In genomic region chr5:68430282-68430681, GRCh38 we compare ENCODE assay signal across 21 cellular contexts.
A peak's percentile ranks its signal among the peaks of the same experiment; 100 is the strongest.
DNase-seq lines count a peak whose midpoint lies in the region; ATAC-seq, FAIRE-seq and TF ChIP-seq lines count a peak whose summit lies in the region.
"Had no signal": no experiment of that assay in that cellular context is flagged by ENCODE, and none has a peak within 500 bp of the region (broad histone marks: within the 10 kb centered on the region; RNA-seq: fewer than 3 reads in every experiment).

No MANE protein-coding gene starts in this region.

- H3K9me3 ChIP-seq in IMR-90 (ENCODE audit: control insufficient read depth, insufficient read depth, low read length) (no peaks in the 10 kb centered on the region), H1 (ENCODE audit: insufficient read depth in 2 of 2, low read depth in 1 of 2, low read length in 1 of 2) (no peaks in the 10 kb centered on the region), parathyroid adenoma (ENCODE audit: control insufficient read depth, low read length) (no peaks in the 10 kb centered on the region)
- H3K9me3 ChIP-seq: BE2C; BLaER1 treated with 17β-estradiol and CSF1 and Interleukin-3, amounts not matched to agents 10 nM and 100 nM had no signal

- POLR2A ChIA-PET in IMR-90 (lab: Charles Lee; ENCODE audit: unreplicated experiment): no interaction called here
- POLR2A ChIA-PET in H1 (lab: Charles Lee; ENCODE audit: partially characterized antibody): no interaction called here

- TF ChIP-seq RAD21 in IMR-90 (IDR thresholded peaks at IDR 0.05; ENCODE audit: low read length): no peak
- no peak for TF ChIP-seq RAD21 in H1 (IDR thresholded peaks at IDR 0.05 in 1 of 2, conservative IDR thresholded peaks at IDR 0.05 in 1 of 2; ENCODE audit: low read depth in 2 of 2, low read length in 2 of 2)

- BruUV-seq in IMR-90 (replicated peaks; lab: Mats Ljungman, UMichigan): no TSS peak

- no peak for ATAC-seq in IMR-90 (ENCODE audit: low read depth)
- ATAC-seq: GM12878, HCT116 had no signal

- H3K23ac ChIP-seq in IMR-90 (ENCODE audit: low read depth, low read length) (no peak overlapping the region), H1 (ENCODE audit: insufficient read length) (no peak overlapping the region)

- H3K4ac ChIP-seq in IMR-90 (ENCODE audit: low read depth, low read length) (no peak overlapping the region), H1 (replicated peaks; ENCODE audit: insufficient read length, low read depth, low read length) (no peak overlapping the region)

- H3K79me2 ChIP-seq in H1 (ENCODE audit: control insufficient read depth in 1 of 2, insufficient read depth in 2 of 2, low read length in 2 of 2): no peaks in the 10 kb centered on the region
- H3K79me2 ChIP-seq in parathyroid adenoma: no peaks in the 10 kb centered on the region

- DNase-seq in IMR-90 (no peak), H1 (ENCODE audit: low read depth in 1 of 2, low spot score in 2 of 2) (no peak), NCI-H345 (lab: John Stamatoyannopoulos, UW) (no peak), activated gamma-delta T cell (lab: John Stamatoyannopoulos, UW) (no peak), AG08395 (ENCODE audit: low spot score) (no peak)
- DNase-seq: AML-193; BE2C; CD4-positive, alpha-beta T cell; CD8-positive, alpha-beta memory T cell; DMS 273 treated with DMSO at 0.1 percent for 48 hours; DMS79; EL; GDM1; GM23248; H9 had no signal

- in situ Hi-C loops in IMR-90 (cut with MboI; ENCODE audit: low sequenced_read_pairs): no loop called here

- no peak overlapping the region for H3K4me3 ChIP-seq in IMR-90 (ENCODE audit: insufficient read depth, low read depth, low read length)
- no peak overlapping the region for H3K4me3 ChIP-seq in H1 (ENCODE audit: extremely low read depth in 1 of 4, insufficient read depth in 2 of 4, low read depth in 3 of 4, low read length in 4 of 4)
- no peak overlapping the region for H3K4me3 ChIP-seq in parathyroid adenoma (ENCODE audit: low read depth, low read length)
- H3K4me3 ChIP-seq: BLaER1 treated with 17β-estradiol and CSF1 and Interleukin-3, amounts not matched to agents 10 nM and 100 nM; GM12878; GM23248 had no signal

- no peaks in the 10 kb centered on the region for H3K79me1 ChIP-seq in IMR-90 (ENCODE audit: low read depth in 1 of 2, low read length in 2 of 2)
- no peaks in the 10 kb centered on the region for H3K79me1 ChIP-seq in H1 (ENCODE audit: low read depth, low read length)

- H4K5ac ChIP-seq in IMR-90 (ENCODE audit: low read depth, low read length) (no peak overlapping the region), H1 (ENCODE audit: insufficient read length, low read depth, low read length) (no peak overlapping the region)

- intact Hi-C loops in IMR-90 (cut with micrococcal nuclease): no loop called here

- H2BK20ac ChIP-seq in IMR-90 (ENCODE audit: low read depth, low read length) (no peak overlapping the region), H1 (ENCODE audit: low read length) (no peak overlapping the region)

- no CpG with 5 or more reads among the region's 1 CpG for WGBS in IMR-90 (ENCODE audit: extremely low coverage in 2 of 2, insufficient read length in 1 of 2), 2 experiments
- 90% methylated on average over 1 of the region's 1 CpG; no CpG with 5 or more reads in 1 of the 2 experiments for WGBS in H1 (ENCODE audit: extremely low coverage in 1 of 2, insufficient coverage in 1 of 2, insufficient read length in 1 of 2, insufficient replicate concordance in 2 of 2, low coverage in 1 of 2, low lambda C conversion rate in 2 of 2, missing lambda C conversion rate in 1 of 2), 2 experiments

- H4K20me1 ChIP-seq in IMR-90 (ENCODE audit: insufficient read depth, low read length) (no peaks in the 10 kb centered on the region), H1 (replicated peaks in 1 of 2; ENCODE audit: control insufficient read depth in 1 of 2, insufficient read depth in 2 of 2, low read length in 2 of 2) (no peaks in the 10 kb centered on the region)
- H4K20me1 ChIP-seq: BLaER1 treated with 17β-estradiol and CSF1 and Interleukin-3, amounts not matched to agents 10 nM and 100 nM had no signal

- no peak for TF ChIP-seq EP300 in H1 (IDR thresholded peaks at IDR 0.05; ENCODE audit: borderline replicate concordance in 1 of 2, low read depth in 2 of 2, low read length in 2 of 2)

- H2BK5ac ChIP-seq in IMR-90 (ENCODE audit: low read depth, low read length, poor library complexity, severe bottlenecking) (no peak overlapping the region), H1 (ENCODE audit: low read depth, low read length) (no peak overlapping the region)

- no peak overlapping the region for H2AK9ac ChIP-seq in IMR-90 (replicated peaks; ENCODE audit: low read depth, low read length, poor library complexity)

- H3K56ac ChIP-seq in IMR-90 (ENCODE audit: extremely low read depth, insufficient read depth, low read length) (no peak overlapping the region), H1 (replicated peaks; ENCODE audit: insufficient read length, low read depth, low read length) (no peak overlapping the region)

- no peak overlapping the region for H3K18ac ChIP-seq in IMR-90 (ENCODE audit: low read depth, low read length)
- H3K18ac ChIP-seq in H1 (ENCODE audit: extremely low read depth, low read length): no peak overlapping the region

- H2AFZ ChIP-seq in IMR-90 (replicated peaks; ENCODE audit: low read length, poor library complexity) (no peak overlapping the region), H1 (ENCODE audit: low read length) (no peak overlapping the region), parathyroid adenoma (no peak overlapping the region)
- H2AFZ ChIP-seq: GM23248 had no signal

- CTCF ChIA-PET in IMR-90 (lab: Yijun Ruan, JAX): no interaction called here
- CTCF ChIA-PET in H1 (lab: Charles Lee; ENCODE audit: partially characterized antibody): interaction anchor here (0.9 kb wide), 1 partner anchor 30 kb away, joined by 3 read pairs; no protein-coding TSS in a partner anchor

- H3K27ac ChIP-seq in IMR-90 (ENCODE audit: insufficient read depth, low read length) (no peak overlapping the region), H1 (ENCODE audit: low read depth, low read length) (no peak overlapping the region), parathyroid adenoma (peak overlapping the region; percentile 5)
- H3K27ac ChIP-seq: BLaER1 treated with 17β-estradiol and CSF1 and Interleukin-3, amounts not matched to agents 10 nM and 100 nM; GM23248 had no signal

- H2BK15ac ChIP-seq in IMR-90 (ENCODE audit: low read depth, low read length): no peak overlapping the region
- no peak overlapping the region for H2BK15ac ChIP-seq in H1 (ENCODE audit: low read length)

- TF ChIP-seq POLR2A in IMR-90 (IDR thresholded peaks at IDR 0.05; ENCODE audit: low read depth, low read length) (no peak), H1 (IDR thresholded peaks at IDR 0.05; ENCODE audit: control extremely low read depth in 1 of 2, low read depth in 2 of 2, low read length in 2 of 2) (no peak)

- no peak for FAIRE-seq in H1 (lab: Jason Lieb, UNC)
- FAIRE-seq: D721Med, GM12878, GM19239 had no signal

- H3K4me1 ChIP-seq in IMR-90 (ENCODE audit: control insufficient read depth, insufficient read depth, low read length): peaks cover 3% of the 10 kb centered on the region; the same call in 1 of the 2 replicates
- H3K4me1 ChIP-seq in H1 (replicated peaks in 1 of 4; ENCODE audit: control insufficient read depth in 3 of 4, insufficient read depth in 4 of 4, low read length in 3 of 4): peaks cover 0 to 4% (median 0%) of the 10 kb centered on the region in 4 experiments; a peak in 1 of 7 replicates
- H3K4me1 ChIP-seq in parathyroid adenoma: peaks cover 31% of the 10 kb centered on the region

- dilution Hi-C loops in IMR-90 (cut with HindIII; ENCODE audit: low sequenced_read_pairs, unreplicated experiment): no loop called here

- H4K91ac ChIP-seq in IMR-90 (ENCODE audit: insufficient read depth, low read depth, low read length) (no peak overlapping the region), H1 (replicated peaks; ENCODE audit: insufficient read length, low read length) (no peak overlapping the region)

- peaks cover 7% of the 10 kb centered on the region for H3K9me1 ChIP-seq in IMR-90 (ENCODE audit: insufficient read depth, low read length)

- no peak overlapping the region for H2BK120ac ChIP-seq in IMR-90 (ENCODE audit: low read depth, low read length)
- H2BK120ac ChIP-seq in H1 (replicated peaks; ENCODE audit: low read depth, low read length): no peak overlapping the region

- H3K27me3 ChIP-seq in IMR-90 (ENCODE audit: control insufficient read depth, insufficient read depth, low read length): no peaks in the 10 kb centered on the region
- H3K27me3 ChIP-seq in H1 (replicated peaks in 1 of 4; ENCODE audit: control insufficient read depth in 3 of 4, extremely low read depth in 1 of 4, insufficient read depth in 3 of 4, low read length in 3 of 4): no peaks in the 10 kb centered on the region
- no peaks in the 10 kb centered on the region for H3K27me3 ChIP-seq in parathyroid adenoma (ENCODE audit: control insufficient read depth, insufficient read depth, low read length)
- H3K27me3 ChIP-seq: BE2C; BLaER1 treated with 17β-estradiol and CSF1 and Interleukin-3, amounts not matched to agents 10 nM and 100 nM had no signal

- H4K8ac ChIP-seq in IMR-90 (ENCODE audit: low read depth in 2 of 2, low read length in 2 of 2) (no peak overlapping the region), H1 (ENCODE audit: extremely low read depth, insufficient read depth, low read length) (no peak overlapping the region)

- H3K23me2 ChIP-seq in H1 (ENCODE audit: low read depth, low read length): no peaks in the 10 kb centered on the region

- H3K4me2 ChIP-seq in IMR-90 (ENCODE audit: low read depth, low read length) (no peak overlapping the region), H1 (ENCODE audit: insufficient read depth in 1 of 2, low read depth in 2 of 2, low read length in 2 of 2) (no peak overlapping the region), parathyroid adenoma (ENCODE audit: low read length) (no peak overlapping the region)
- H3K4me2 ChIP-seq: BLaER1 treated with 17β-estradiol and CSF1 and Interleukin-3, amounts not matched to agents 10 nM and 100 nM had no signal

- H2AK5ac ChIP-seq in IMR-90 (ENCODE audit: low read depth, low read length): no peak overlapping the region
- no peak overlapping the region for H2AK5ac ChIP-seq in H1 (ENCODE audit: low read depth, low read length)

- no peak overlapping the region for H3K14ac ChIP-seq in IMR-90 (replicated peaks; ENCODE audit: low read depth, low read length)
- no peak overlapping the region for H3K14ac ChIP-seq in H1 (ENCODE audit: insufficient read length)

- H3K9ac ChIP-seq in IMR-90 (ENCODE audit: low read depth, low read length) (no peak overlapping the region), H1 (replicated peaks in 1 of 4; ENCODE audit: extremely low read depth in 1 of 4, low read depth in 3 of 4, low read length in 3 of 4) (no peak overlapping the region), parathyroid adenoma (no peak overlapping the region)
- H3K9ac ChIP-seq: BLaER1 treated with 17β-estradiol and CSF1 and Interleukin-3, amounts not matched to agents 10 nM and 100 nM; GM23248 had no signal

- H2BK12ac ChIP-seq in H1 (ENCODE audit: low read depth, low read length): no peak overlapping the region

- H3K36me3 ChIP-seq in IMR-90 (ENCODE audit: control insufficient read depth, insufficient read depth, low read length) (no peaks in the 10 kb centered on the region), H1 (ENCODE audit: control insufficient read depth in 2 of 4, insufficient read depth in 4 of 4, low read length in 3 of 4) (no peaks in the 10 kb centered on the region), parathyroid adenoma (ENCODE audit: control insufficient read depth, insufficient read depth, low read length) (no peaks in the 10 kb centered on the region)
- H3K36me3 ChIP-seq: BE2C; BLaER1 treated with 17β-estradiol and CSF1 and Interleukin-3, amounts not matched to agents 10 nM and 100 nM had no signal

- TF ChIP-seq CTCF in IMR-90 (conservative IDR thresholded peaks at IDR 0.05; ENCODE audit: low read depth, low read length) (no peak), H1 (IDR thresholded peaks at IDR 0.05; ENCODE audit: control extremely low read depth in 1 of 3, insufficient read depth in 1 of 3, low read depth in 1 of 3, low read length in 3 of 3) (no peak), parathyroid adenoma (IDR thresholded peaks at IDR 0.05) (no peak)
